Comparison of ENCODE assay signal across 16 cellular contexts in the genomic region with DNA sequence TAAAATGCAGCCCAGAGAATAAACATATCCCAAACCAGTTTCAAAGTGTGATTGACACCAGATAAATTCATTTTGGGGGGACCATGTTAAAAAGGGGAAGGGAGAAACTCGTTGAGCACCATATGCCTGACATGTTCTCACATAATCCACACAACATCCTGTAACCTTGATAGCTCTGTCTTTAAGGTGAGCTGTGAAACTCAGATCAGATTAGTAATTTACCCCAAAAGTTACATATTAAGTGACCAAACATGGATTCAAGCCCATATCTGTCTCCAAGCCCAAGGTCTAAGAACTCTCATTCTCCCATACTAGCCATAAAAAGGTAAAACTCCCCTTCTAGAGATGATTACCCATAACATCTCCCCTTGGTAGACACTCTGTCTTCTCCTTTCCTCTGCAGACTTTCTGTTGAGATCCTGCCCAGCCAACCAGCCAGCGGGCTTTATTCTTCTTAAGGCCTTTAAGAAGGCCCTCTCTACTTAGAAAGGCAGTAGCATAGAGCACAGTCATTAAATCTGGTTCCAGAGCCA.
DNase-seq lines count a peak whose midpoint lies in the region; ATAC-seq, FAIRE-seq and TF ChIP-seq lines count a peak whose summit lies in the region.
"Had no signal": no experiment of that assay in that cellular context is flagged by ENCODE, and none has a peak within 500 bp of the region (broad histone marks: within the 10 kb centered on the region; RNA-seq: fewer than 3 reads in every experiment).

No MANE protein-coding gene starts in this region.

- no peak for TF ChIP-seq EP300 in A549 (IDR thresholded peaks at IDR 0.05)

- no peak for DNase-seq in A549 (ENCODE audit: low read depth in 1 of 2, low spot score in 1 of 2)
- no peak for DNase-seq in PC-9
- no peak for DNase-seq in activated CD8-positive, alpha-beta memory T cell treated with anti-CD3 and anti-CD28 coated beads for 24 hours
- no peak for DNase-seq in activated CD4-positive, alpha-beta T cell treated with anti-CD3 and anti-CD28 coated beads, Interleukin-2, amount 50 U/mL, for 1 hour
- no peak for DNase-seq in AG08396 (ENCODE audit: low spot score)
- no peak for DNase-seq in RKO (ENCODE audit: low spot score)
- DNase-seq: activated CD8-positive, alpha-beta memory T cell treated with anti-CD3 and anti-CD28 coated beads, Interleukin-2, amount 50 U/mL, for 4 hours; CD8-positive, alpha-beta memory T cell; NCI-H1105 treated with DMSO at 0.1 percent for 48 hours; NK-92 treated with Interleukin-12 subunit alpha and Interleukin-12 subunit beta, amount 100 ng/mL, for 24 hours; substantia nigra had no signal

- BruUV-seq in PC-9 (replicated peaks; lab: Mats Ljungman, UMichigan) = no TSS peak

- H3K4me1 ChIP-seq in A549 (peaks cover 65% of the 10 kb centered on the region), PC-9 (replicated peaks; ENCODE audit: insufficient read depth) (peaks cover 42% of the 10 kb centered on the region)
- H3K4me1 ChIP-seq: prostate gland had no signal

- ATAC-seq in A549 (no peak), GM19372 (IDR thresholded peaks at IDR 0.05; ENCODE audit: low read depth, unreplicated experiment) (peak; percentile 54), HG02943 (IDR thresholded peaks at IDR 0.05; ENCODE audit: low read depth, unreplicated experiment) (peak; percentile 59)
- ATAC-seq: activated naive CD4-positive, alpha-beta T cell treated with anti-CD3 and anti-CD28 coated beads, Interleukin-2, amount 50 U/mL, for 72 hours had no signal

- no peaks in the 10 kb centered on the region for H3K27me3 ChIP-seq in PC-9 (ENCODE audit: insufficient read depth, low read depth)

- H3K36me3 ChIP-seq in PC-9 (ENCODE audit: low read depth) = no peaks in the 10 kb centered on the region
- H3K36me3 ChIP-seq: prostate gland had no signal

- TF ChIP-seq RAD21 in A549 (conservative IDR thresholded peaks at IDR 0.05 in 1 of 2, IDR thresholded peaks at IDR 0.05 in 1 of 2) = no peak

- peaks cover 26% of the 10 kb centered on the region; the same call in 1 of the 2 replicates for H3F3A ChIP-seq in PC-9 (ENCODE audit: insufficient read depth, low read depth)

- H3K4me3 ChIP-seq in A549 = no peak overlapping the region
- no peak overlapping the region for H3K4me3 ChIP-seq in PC-9
- H3K4me3 ChIP-seq: prostate gland had no signal

- H3K27ac ChIP-seq in A549 (peak overlapping the region; percentile 50 to 70), PC-9 (peak overlapping the region; percentile 71)
- H3K27ac ChIP-seq: prostate gland, VCaP had no signal

- no peak for FAIRE-seq in A549 (lab: Jason Lieb, UNC)

- WGBS in A549 (ENCODE audit: missing lambda C conversion rate) = 95% methylated on average over 2 of the region's 2 CpGs

- no peak for TF ChIP-seq POLR2A in A549 (IDR thresholded peaks at IDR 0.05; ENCODE audit: low read length)

- CTCF ChIA-PET in A549 (lab: Yijun Ruan, JAX) = interaction anchor here (1.4 to 5.2 kb wide), 8 partner anchors 10 to 273 kb away, joined by 3 to 39 read pairs (median 6); no protein-coding TSS in a partner anchor
- CTCF ChIA-PET in PC-9 (lab: Charles Lee) = no interaction called here

- peak overlapping the region; percentile 56; the same call in 1 of the 3 replicates for H3K4me2 ChIP-seq in A549
- H3K4me2 ChIP-seq in PC-9 = peak overlapping the region; percentile 65; the same call in 1 of the 2 replicates

- no peaks in the 10 kb centered on the region for H4K20me1 ChIP-seq in PC-9 (ENCODE audit: insufficient read depth)

- TF ChIP-seq CTCF in A549 (IDR thresholded peaks at IDR 0.05) (no peak), PC-9 (conservative IDR thresholded peaks at IDR 0.05) (no peak)

- H3K9me2 ChIP-seq in PC-9 (ENCODE audit: insufficient read depth) = no peaks in the 10 kb centered on the region

- intact Hi-C loops in PC-9 (cut with micrococcal nuclease; ENCODE audit: unreplicated experiment) = loop anchor here (10.0 kb wide), 1 partner anchor 182 kb away; no protein-coding TSS in a partner anchor

- no peak overlapping the region for H2AFZ ChIP-seq in PC-9

- no peaks in the 10 kb centered on the region for H3K79me2 ChIP-seq in PC-9 (ENCODE audit: low read depth)

- POLR2A ChIA-PET in A549 (lab: Yijun Ruan, JAX) (interaction anchor here (1.2 kb wide), 1 partner anchor 261 kb away, joined by 3 read pairs; the partner anchor contains the start of gene LGR4), PC-9 (lab: Charles Lee; ENCODE audit: unreplicated experiment) (interaction anchor here (0.6 kb wide), 1 partner anchor 10 kb away, joined by 3 read pairs; no protein-coding TSS in a partner anchor)

- H3K9me3 ChIP-seq in A549 = peaks cover 4% of the 10 kb centered on the region; the same call in 1 of the 3 replicates
- no peaks in the 10 kb centered on the region for H3K9me3 ChIP-seq in PC-9 (ENCODE audit: insufficient read depth, low read depth)
- H3K9me3 ChIP-seq: prostate gland had no signal

TF ChIP-seq in A549, 52 proteins besides CTCF, POLR2A, EP300 and RAD21:
- no peak for TF ChIP-seq RARB (CRISPR knock-in tag; IDR thresholded peaks at IDR 0.05)
- no peak for TF ChIP-seq FOSL2 (IDR thresholded peaks at IDR 0.05)
- TF ChIP-seq FOSL2 (CRISPR knock-in tag; IDR thresholded peaks at IDR 0.05) = no peak
- no peak for TF ChIP-seq MAFK (IDR thresholded peaks at IDR 0.05; ENCODE audit: partially characterized antibody)

Comparison
In these comparisons a context has a peak if more than half of its experiments do, and no peak if none do; other contexts are left out.
1. ATAC-seq: peak in GM19372 (single experiment) and HG02943 (single experiment); none in A549 (0 of 2).